Comparison of ENCODE assay signal across 27 cellular contexts in the genomic region with DNA sequence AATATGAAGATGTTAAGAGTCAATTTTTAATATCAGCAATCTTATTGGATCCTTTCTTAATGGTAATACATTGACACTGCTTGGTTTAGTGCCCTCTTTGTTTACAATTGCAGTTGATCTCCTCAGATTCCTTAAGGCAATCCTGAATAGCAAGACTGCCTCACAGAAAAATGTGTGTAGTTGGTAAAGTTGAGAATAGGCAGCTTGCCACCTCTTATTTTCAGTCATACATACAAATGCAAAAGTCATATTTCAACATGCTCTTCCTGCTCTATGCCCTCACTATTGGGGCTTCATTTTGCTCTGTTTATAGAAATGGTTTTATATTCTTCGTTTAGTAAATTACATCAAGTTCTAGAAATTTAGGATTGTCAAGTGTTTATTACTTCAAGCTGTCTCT.
"Had no signal": no experiment of that assay in that cellular context is flagged by ENCODE, and none has a peak within 500 bp of the region (broad histone marks: within the 10 kb centered on the region; RNA-seq: fewer than 3 reads in every experiment).

No MANE protein-coding gene starts in this region.

- H3K27me3 ChIP-seq: ascending aorta, breast epithelium, cardiac muscle cell, colonic mucosa, esophagus squamous epithelium, gastroesophageal sphincter had no signal

- H3K4me1 ChIP-seq: breast epithelium, colonic mucosa, esophagus squamous epithelium, gastroesophageal sphincter had no signal

- DNase-seq: activated CD4-positive, alpha-beta memory T cell treated with anti-CD3 and anti-CD28 coated beads for 36 hours; activated CD4-positive, alpha-beta T cell treated with anti-CD3 and anti-CD28 coated beads for 36 hours; activated CD4-positive, alpha-beta T cell treated with anti-CD3 and anti-CD28 coated beads, Interleukin-2, amount 10 ng/mL, durations not matched to agents 24 days and 14 days; activated CD4-positive, CD25-positive, alpha-beta regulatory T cell; activated CD4-positive, CD25-positive, alpha-beta regulatory T cell treated with anti-CD3 and anti-CD28 coated beads, Interleukin-2, amount 50 U/mL, for 72 hours; activated CD8-positive, alpha-beta memory T cell treated with anti-CD3 and anti-CD28 coated beads, Interleukin-2, amount 10 ng/mL, durations not matched to agents 7 days and 5 days; activated CD8-positive, alpha-beta memory T cell treated with anti-CD3 and anti-CD28 coated beads, Interleukin-2, amount 50 U/mL, for 4 hours; activated CD8-positive, alpha-beta T cell treated with anti-CD3 and anti-CD28 coated beads, Interleukin-2, amount 10 ng/mL, durations not matched to agents 7 days and 5 days; activated effector memory CD4-positive, alpha-beta T cell treated with anti-CD3 and anti-CD28 coated beads, Interleukin-2, amount 50 U/mL, for 16 hours; activated naive CD4-positive, alpha-beta T cell treated with anti-CD3 and anti-CD28 coated beads for 36 hours; activated naive CD8-positive, alpha-beta T cell treated with anti-CD3 and anti-CD28 coated beads for 36 hours; activated naive CD8-positive, alpha-beta T cell treated with anti-CD3 and anti-CD28 coated beads, Interleukin-2, amount 50 U/mL, for 24 hours; activated T-cell treated with anti-CD3 and anti-CD28 coated beads, Interleukin-2, amount 50 U/mL, for 1 hour; activated T-cell treated with anti-CD3 and anti-CD28 coated beads, Interleukin-2, amount 50 U/mL, for 48 hours; central memory CD4-positive, alpha-beta T cell; cerebellar nuclear complex; colonic mucosa; effector CD8-positive, alpha-beta T cell; esophagus squamous epithelium; foreskin melanocyte; head of caudate nucleus; T-helper 2 cell had no signal

- H3K9me3 ChIP-seq: ascending aorta, breast epithelium, colonic mucosa, esophagus squamous epithelium, gastroesophageal sphincter had no signal

- H3K27ac ChIP-seq: ascending aorta, breast epithelium, cardiac muscle cell, colonic mucosa, epithelial cell of prostate, esophagus squamous epithelium, gastroesophageal sphincter had no signal

- ATAC-seq: activated CD4-positive, alpha-beta T cell treated with anti-CD3 and anti-CD28 coated beads for 36 hours; activated CD8-positive, alpha-beta memory T cell treated with anti-CD3 and anti-CD28 coated beads, Interleukin-2, amount 10 ng/mL, durations not matched to agents 7 days and 5 days; activated CD8-positive, alpha-beta T cell treated with anti-CD3 and anti-CD28 coated beads, Interleukin-2, amount 10 ng/mL, durations not matched to agents 7 days and 5 days; activated naive CD8-positive, alpha-beta T cell treated with anti-CD3 and anti-CD28 coated beads, Interleukin-2, amount 50 U/mL, for 24 hours; gastroesophageal sphincter had no signal

- H3K4me3 ChIP-seq: ascending aorta, breast epithelium, cardiac muscle cell, colonic mucosa, esophagus squamous epithelium, gastroesophageal sphincter had no signal

- H3K36me3 ChIP-seq: ascending aorta, breast epithelium, cardiac muscle cell, colonic mucosa, esophagus squamous epithelium, gastroesophageal sphincter had no signal
